In the genomic region with DNA sequence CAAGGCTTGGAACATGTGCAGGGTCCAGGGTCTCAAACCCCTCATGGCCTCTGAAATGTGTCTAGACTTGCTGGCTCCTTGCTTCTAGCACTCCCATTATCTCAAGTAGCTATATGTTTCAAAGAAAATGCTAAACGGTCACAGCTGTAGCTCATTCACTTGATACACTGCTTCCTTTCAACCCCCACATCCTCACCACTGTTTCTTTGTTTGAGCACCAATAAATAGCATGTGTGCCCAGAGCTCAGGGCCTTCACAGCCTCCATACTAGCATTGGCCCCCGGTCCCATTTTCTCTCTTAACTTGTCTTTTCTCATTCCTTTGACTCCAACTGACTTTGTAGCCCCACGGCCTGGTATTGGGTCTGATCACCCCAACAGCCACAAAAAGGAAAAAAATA, we compare ENCODE assay signal across 20 cellular contexts.
"Had no signal": no experiment of that assay in that cellular context is flagged by ENCODE, and none has a peak within 500 bp of the region (broad histone marks: within the 10 kb centered on the region; RNA-seq: fewer than 3 reads in every experiment).

No MANE protein-coding gene starts in this region.

- H3K9me3 Mint-ChIP-seq: activated CD4-positive, alpha-beta T cell treated with anti-CD3 and anti-CD28 coated beads, Interleukin-2, amount 10 ng/mL, durations not matched to agents 24 days and 14 days; activated CD8-positive, alpha-beta T cell treated with anti-CD3 and anti-CD28 coated beads for 36 hours; activated naive CD8-positive, alpha-beta T cell treated with anti-CD3 and anti-CD28 coated beads, Interleukin-2, amount 50 U/mL, for 24 hours; activated T-helper 1 cell treated with anti-CD3 and anti-CD28 coated beads, Interleukin-12 subunit alpha, Interleukin-12 subunit beta, Interleukin-2, Interleukin-4 antibody, amounts not matched to agents 30 ng/mL and 10 ng/mL and 1 ng/mL, durations not matched to agents 14 hours and 24 hours and 36 hours; brain; nephron; stimulated activated effector memory CD8-positive, alpha-beta T cell treated with anti-CD3 and anti-CD28 coated beads, Interleukin-12 subunit alpha, Interleukin-12 subunit beta, amount 100 ng/mL, for 72 hours; T-helper 1 cell treated with Interleukin-12 subunit alpha and Interleukin-12 subunit beta and Interleukin-4 antibody, amounts not matched to agents 30 μg/mL and 1 μg/mL, for 36 hours had no signal

- H3K36me3 ChIP-seq: heart right ventricle, right lobe of liver, tibial artery had no signal

- H3K27ac Mint-ChIP-seq: activated CD4-positive, alpha-beta T cell treated with anti-CD3 and anti-CD28 coated beads, Interleukin-2, amount 10 ng/mL, durations not matched to agents 24 days and 14 days; activated CD8-positive, alpha-beta memory T cell treated with anti-CD3 and anti-CD28 coated beads, Interleukin-2, amount 10 ng/mL, durations not matched to agents 7 days and 5 days; activated CD8-positive, alpha-beta T cell treated with anti-CD3 and anti-CD28 coated beads for 36 hours; activated naive CD8-positive, alpha-beta T cell treated with anti-CD3 and anti-CD28 coated beads, Interleukin-2, amount 50 U/mL, for 24 hours; activated T-helper 1 cell treated with anti-CD3 and anti-CD28 coated beads, Interleukin-12 subunit alpha, Interleukin-12 subunit beta, Interleukin-2, Interleukin-4 antibody, amounts not matched to agents 30 ng/mL and 10 ng/mL and 1 ng/mL, durations not matched to agents 14 hours and 24 hours and 36 hours; stimulated activated effector memory CD8-positive, alpha-beta T cell treated with anti-CD3 and anti-CD28 coated beads, Interleukin-12 subunit alpha, Interleukin-12 subunit beta, amount 100 ng/mL, for 72 hours; stimulated activated naive CD8-positive, alpha-beta T cell treated with anti-CD3 and anti-CD28 coated beads, Interleukin-15, amount 100 ng/mL, for 72 hours; T-helper 1 cell treated with Interleukin-12 subunit alpha and Interleukin-12 subunit beta and Interleukin-4 antibody, amounts not matched to agents 30 μg/mL and 1 μg/mL, for 36 hours had no signal

- H3K4me3 ChIP-seq: heart right ventricle, right lobe of liver, skin epidermis, tibial artery had no signal

- H3K27ac ChIP-seq: epithelial cell of prostate, heart right ventricle, right lobe of liver, skin epidermis, tibial artery had no signal

- H3K36me3 Mint-ChIP-seq: activated CD8-positive, alpha-beta memory T cell treated with anti-CD3 and anti-CD28 coated beads, Interleukin-2, amount 10 ng/mL, durations not matched to agents 7 days and 5 days; brain; stimulated activated effector memory CD8-positive, alpha-beta T cell treated with anti-CD3 and anti-CD28 coated beads, Interleukin-12 subunit alpha, Interleukin-12 subunit beta, amount 100 ng/mL, for 72 hours had no signal

- H3K27me3 Mint-ChIP-seq: activated CD4-positive, alpha-beta T cell treated with anti-CD3 and anti-CD28 coated beads, Interleukin-2, amount 10 ng/mL, durations not matched to agents 24 days and 14 days; activated CD8-positive, alpha-beta memory T cell treated with anti-CD3 and anti-CD28 coated beads, Interleukin-2, amount 10 ng/mL, durations not matched to agents 7 days and 5 days; activated CD8-positive, alpha-beta T cell treated with anti-CD3 and anti-CD28 coated beads for 36 hours; activated naive CD8-positive, alpha-beta T cell treated with anti-CD3 and anti-CD28 coated beads, Interleukin-2, amount 50 U/mL, for 24 hours; brain; stimulated activated naive CD8-positive, alpha-beta T cell treated with anti-CD3 and anti-CD28 coated beads, Interleukin-15, amount 100 ng/mL, for 72 hours had no signal

- H3K9me3 ChIP-seq: heart right ventricle, right lobe of liver, tibial artery had no signal

- DNase-seq: activated CD4-positive, alpha-beta T cell treated with anti-CD3 and anti-CD28 coated beads, Interleukin-2, amount 10 ng/mL, durations not matched to agents 24 days and 14 days; activated CD8-positive, alpha-beta memory T cell treated with anti-CD3 and anti-CD28 coated beads, Interleukin-2, amount 10 ng/mL, durations not matched to agents 7 days and 5 days; activated CD8-positive, alpha-beta T cell treated with anti-CD3 and anti-CD28 coated beads for 36 hours; activated gamma-delta T cell; activated naive CD4-positive, alpha-beta T cell treated with anti-CD3 and anti-CD28 coated beads, Interleukin-2, amount 50 U/mL, for 16 hours; activated naive CD8-positive, alpha-beta T cell treated with anti-CD3 and anti-CD28 coated beads, Interleukin-2, amount 50 U/mL, for 24 hours; aorta; heart right ventricle; posterior cingulate gyrus; right lobe of liver; stimulated activated CD4-positive, alpha-beta T cell treated with anti-CD3 and anti-CD28 coated beads, Interleukin-1b, Interleukin-23, amount 100 ng/mL, for 48 hours; stimulated activated naive CD8-positive, alpha-beta T cell treated with anti-CD3 and anti-CD28 coated beads, Interleukin-15, amount 100 ng/mL, for 72 hours; tibial artery had no signal

- H3K4me1 ChIP-seq: heart right ventricle, right lobe of liver, tibial artery had no signal

- H3K27me3 ChIP-seq: heart right ventricle, right lobe of liver, tibial artery had no signal

- H3K4me3 Mint-ChIP-seq: activated CD4-positive, alpha-beta T cell treated with anti-CD3 and anti-CD28 coated beads, Interleukin-2, amount 10 ng/mL, durations not matched to agents 24 days and 14 days; activated CD8-positive, alpha-beta memory T cell treated with anti-CD3 and anti-CD28 coated beads, Interleukin-2, amount 10 ng/mL, durations not matched to agents 7 days and 5 days; activated CD8-positive, alpha-beta T cell treated with anti-CD3 and anti-CD28 coated beads for 36 hours; activated naive CD8-positive, alpha-beta T cell treated with anti-CD3 and anti-CD28 coated beads, Interleukin-2, amount 50 U/mL, for 24 hours; activated T-helper 1 cell treated with anti-CD3 and anti-CD28 coated beads, Interleukin-12 subunit alpha, Interleukin-12 subunit beta, Interleukin-2, Interleukin-4 antibody, amounts not matched to agents 30 ng/mL and 10 ng/mL and 1 ng/mL, durations not matched to agents 14 hours and 24 hours and 36 hours; brain; nephron; stimulated activated effector memory CD8-positive, alpha-beta T cell treated with anti-CD3 and anti-CD28 coated beads, Interleukin-12 subunit alpha, Interleukin-12 subunit beta, amount 100 ng/mL, for 72 hours; stimulated activated naive CD8-positive, alpha-beta T cell treated with anti-CD3 and anti-CD28 coated beads, Interleukin-15, amount 100 ng/mL, for 72 hours; T-helper 1 cell treated with Interleukin-12 subunit alpha and Interleukin-12 subunit beta and Interleukin-4 antibody, amounts not matched to agents 30 μg/mL and 1 μg/mL, for 36 hours had no signal

- H3K4me1 Mint-ChIP-seq: activated CD4-positive, alpha-beta T cell treated with anti-CD3 and anti-CD28 coated beads, Interleukin-2, amount 10 ng/mL, durations not matched to agents 24 days and 14 days; activated CD8-positive, alpha-beta memory T cell treated with anti-CD3 and anti-CD28 coated beads, Interleukin-2, amount 10 ng/mL, durations not matched to agents 7 days and 5 days; activated naive CD8-positive, alpha-beta T cell treated with anti-CD3 and anti-CD28 coated beads, Interleukin-2, amount 50 U/mL, for 24 hours; brain; nephron; stimulated activated effector memory CD8-positive, alpha-beta T cell treated with anti-CD3 and anti-CD28 coated beads, Interleukin-12 subunit alpha, Interleukin-12 subunit beta, amount 100 ng/mL, for 72 hours; stimulated activated naive CD8-positive, alpha-beta T cell treated with anti-CD3 and anti-CD28 coated beads, Interleukin-15, amount 100 ng/mL, for 72 hours had no signal
